In the genomic region with DNA sequence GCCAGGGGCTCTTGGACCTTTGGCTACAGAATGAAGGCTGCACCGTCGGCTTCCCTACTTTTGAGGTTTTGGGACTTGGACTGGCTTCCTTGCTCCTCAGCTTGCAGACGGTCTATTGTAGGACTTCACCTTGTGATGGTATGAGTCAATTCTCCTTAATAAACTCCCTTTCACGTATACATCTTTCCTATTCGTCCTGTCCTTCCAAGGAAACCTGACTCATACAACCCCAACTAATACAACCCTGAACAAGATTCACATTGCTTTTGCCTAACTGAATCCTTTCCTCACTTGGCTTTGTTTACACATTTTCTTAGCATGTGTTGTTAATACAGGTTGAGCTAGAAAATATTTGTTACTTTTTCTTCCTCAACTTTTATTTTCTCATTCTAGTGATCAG, we compare ENCODE assay signal across 26 cellular contexts. TPM values are rescaled to one million over a fixed set of nuclear protein-coding genes. Genes with fewer than 3 reads are reported as not detected.
DNase-seq lines count a peak whose midpoint lies in the region; TF ChIP-seq lines count a peak whose summit lies in the region.
"Had no signal": no experiment of that assay in that cellular context is flagged by ENCODE, and none has a peak within 500 bp of the region (broad histone marks: within the 10 kb centered on the region; RNA-seq: fewer than 3 reads in every experiment).

No MANE protein-coding gene starts in this region.

- H3K4me3 ChIP-seq in fibroblast of pulmonary artery (replicated peaks; ENCODE audit: low read depth, low read length): no peak overlapping the region
- H3K4me3 ChIP-seq: BLaER1, K562, PC-9 had no signal

- TF ChIP-seq CTCF in fibroblast of pulmonary artery (IDR thresholded peaks at IDR 0.05; ENCODE audit: low read length, missing control alignments): no peak

- DNase-seq in A172 (ENCODE audit: low spot score) (peak; percentile 8), H4 (ENCODE audit: low spot score) (peak; percentile 53), astrocyte of the hippocampus (ENCODE audit: low read depth, low spot score) (peak; percentile 43), fibroblast of pulmonary artery (ENCODE audit: low read depth) (peak; percentile 37), NCI-H187 treated with DMSO at 0.1 percent for 48 hours (lab: John Stamatoyannopoulos, UW) (no peak)
- no peak for DNase-seq in activated CD8-positive, alpha-beta memory T cell treated with anti-CD3 and anti-CD28 coated beads, Interleukin-2, amount 50 U/mL, for 4 hours
- DNase-seq in activated naive CD4-positive, alpha-beta T cell treated with anti-CD3 and anti-CD28 coated beads, Interleukin-2, amount 50 U/mL, for 16 hours: no peak
- DNase-seq: 8988T; CD4-positive, CD25-positive, alpha-beta regulatory T cell; H9; NCI-H1048; NCI-H1417; NCI-H1694; NCI-H2081; NCI-H2227 treated with DMSO at 0.1 percent for 48 hours; NCI-H526 treated with DMSO at 0.1 percent for 48 hours; PC-9; RPMI8226; SIG-M5; SK-N-SH had no signal

RNA-seq across cellular contexts. Expression of gene TBXT, which starts 21.9 kb away (rescaled TPM):
- not detected in 2 replicates for total RNA-seq in A172 (2014; rRNA removed; shearing (Covaris generic))
- total RNA-seq in H4 (2014; rRNA removed; shearing (Covaris generic)): not detected in 2 replicates
- total RNA-seq: CD4-positive, CD25-positive, alpha-beta regulatory T cell; G401; HepG2; HT-29; K562; LHCN-M2; PC-9 had no signal

Comparison
In these comparisons a context has a peak if more than half of its experiments do, and no peak if none do; other contexts are left out.
1. DNase-seq: peak in A172 (single experiment), H4 (single experiment), astrocyte of the hippocampus (single experiment) and fibroblast of pulmonary artery (single experiment); none in NCI-H187 treated with DMSO at 0.1 percent for 48 hours (single experiment), activated CD8-positive, alpha-beta memory T cell treated with anti-CD3 and anti-CD28 coated beads, Interleukin-2, amount 50 U/mL, for 4 hours (single experiment) and activated naive CD4-positive, alpha-beta T cell treated with anti-CD3 and anti-CD28 coated beads, Interleukin-2, amount 50 U/mL, for 16 hours (single experiment).